In genomic region chr18:76589866-76590265, GRCh38 we compare ENCODE assay signal across 22 cellular contexts.
"Had no signal": no experiment of that assay in that cellular context is flagged by ENCODE, and none has a peak within 500 bp of the region (broad histone marks: within the 10 kb centered on the region; RNA-seq: fewer than 3 reads in every experiment).

No MANE protein-coding gene starts in this region.

- ATAC-seq: esophagus mucosa; heart left ventricle; left colon; left ventricle myocardium superior; stimulated activated naive CD8-positive, alpha-beta T cell treated with anti-CD3 and anti-CD28 coated beads, Interleukin-15, Interleukin-2, amounts not matched to agents 100 U/mL and 50 U/mL, for 24 hours had no signal

- H3K9me3 ChIP-seq: heart left ventricle, ovary, right atrium auricular region, suprapubic skin, thyroid gland, upper lobe of right lung, vagina had no signal

- H3K4me1 ChIP-seq: thyroid gland had no signal

- H3K27me3 ChIP-seq: ovary, right atrium auricular region, thyroid gland, upper lobe of right lung, vagina had no signal

- FAIRE-seq: frontal cortex, small intestine had no signal

- H3K36me3 ChIP-seq: heart left ventricle, ovary, right atrium auricular region, suprapubic skin, thyroid gland, upper lobe of right lung, vagina had no signal

- H3K27ac Mint-ChIP-seq: naive thymus-derived CD4-positive, alpha-beta T cell had no signal

- DNase-seq: cortex of kidney; dorsolateral prefrontal cortex; effector CD8-positive, alpha-beta T cell; heart left ventricle; hippocampal formation; left colon; left ventricle myocardium superior; mesendoderm; naive thymus-derived CD4-positive, alpha-beta T cell; nucleus accumbens; ovary; small intestine; stimulated activated CD4-positive, alpha-beta T cell treated with anti-CD3 and anti-CD28 coated beads, Interleukin-2, amount 100 ng/mL, for 48 hours; stimulated activated naive CD8-positive, alpha-beta T cell treated with anti-CD3 and anti-CD28 coated beads, Interleukin-15, Interleukin-2, amounts not matched to agents 100 U/mL and 50 U/mL, for 24 hours; thyroid gland; upper lobe of right lung had no signal

- H3K36me3 Mint-ChIP-seq: naive thymus-derived CD4-positive, alpha-beta T cell had no signal

- H3K27ac ChIP-seq: dorsolateral prefrontal cortex, ovary, right atrium auricular region, suprapubic skin, thyroid gland, upper lobe of right lung had no signal

- H3K4me3 ChIP-seq: lung, ovary, thyroid gland, upper lobe of right lung had no signal
